Comparison of ENCODE assay signal across 11 cellular contexts in the genomic region with DNA sequence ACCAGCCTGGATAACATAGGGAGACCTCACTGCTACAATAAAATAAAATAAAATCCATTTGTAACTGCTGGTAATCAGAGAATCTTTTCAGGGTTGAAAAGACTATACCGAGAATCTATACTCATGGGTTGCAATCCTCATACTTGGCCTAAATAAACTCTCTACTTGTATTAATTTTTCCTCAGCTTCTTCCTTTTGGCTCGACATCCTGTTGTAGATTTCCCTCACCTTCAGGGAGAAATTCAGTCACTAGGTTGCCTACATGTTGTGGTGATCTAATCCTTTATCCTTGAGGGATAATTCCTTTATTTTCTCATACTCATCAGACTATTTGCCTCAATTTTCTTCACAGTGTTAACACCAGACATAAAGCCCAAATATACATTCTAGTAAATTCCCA.
"Had no signal": no experiment of that assay in that cellular context is flagged by ENCODE, and none has a peak within 500 bp of the region (broad histone marks: within the 10 kb centered on the region; RNA-seq: fewer than 3 reads in every experiment).

No MANE protein-coding gene starts in this region.

- H3K4me3 Mint-ChIP-seq: GM23338, H9, HFFc6 had no signal

- H3K36me3 ChIP-seq: HAP-1 had no signal

- H3K27ac ChIP-seq: GM23248 had no signal

- H3K9me3 ChIP-seq: HAP-1 had no signal

- H2AFZ ChIP-seq: GM23248, GM23338 had no signal

- FAIRE-seq: H1, H54 had no signal

- H3K9ac ChIP-seq: GM23248 had no signal

- H3K4me1 Mint-ChIP-seq: GM23338 had no signal

- DNase-seq: GM23248, GOT3, H7, H9, HCEC 1CT, HFFc6 had no signal

- H3K4me3 ChIP-seq: GM23248, GM23338, HAP-1 had no signal

- H3K27ac Mint-ChIP-seq: GM23338, H9, HFFc6 had no signal

- H3K4me2 ChIP-seq: GM23338 had no signal

- H3K4me1 ChIP-seq: HAP-1 had no signal

- ATAC-seq: GM23338, HCT116 had no signal
